In genomic region chr4:38979511-38980230, GRCh38 we compare ENCODE assay signal across 22 cellular contexts. TPM values are rescaled to one million over a fixed set of nuclear protein-coding genes. Genes with fewer than 3 reads are reported as not detected.
"Had no signal": no experiment of that assay in that cellular context is flagged by ENCODE, and none has a peak within 500 bp of the region (broad histone marks: within the 10 kb centered on the region; RNA-seq: fewer than 3 reads in every experiment).

No MANE protein-coding gene starts in this region.

- H3K4me1 Mint-ChIP-seq: central memory CD8-positive, alpha-beta T cell had no signal

- DNase-seq: activated CD4-positive, alpha-beta memory T cell treated with anti-CD3 and anti-CD28 coated beads for 36 hours; activated naive CD4-positive, alpha-beta T cell treated with anti-CD3 and anti-CD28 coated beads for 36 hours; activated T-cell treated with anti-CD3 and anti-CD28 coated beads, Interleukin-2, amount 50 U/mL, for 1 hour; cortex of kidney; erythroblast; heart left ventricle; left ventricle myocardium inferior; retina; stimulated activated CD4-positive, alpha-beta T cell treated with anti-CD3 and anti-CD28 coated beads, Interleukin-12 subunit alpha, Interleukin-12 subunit beta, amount 100 ng/mL, for 4 hours; stimulated activated CD4-positive, alpha-beta T cell treated with anti-CD3 and anti-CD28 coated beads, Interleukin-1b, Interleukin-23, amount 100 ng/mL, for 48 hours; T-helper 1 cell; T1000; uterus; WERI-Rb-1 had no signal

- H3K27me3 ChIP-seq: ascending aorta, gastroesophageal sphincter, heart left ventricle, tibial nerve, uterus had no signal

- H3K27ac ChIP-seq: ascending aorta, gastroesophageal sphincter, heart left ventricle, left ventricle myocardium inferior, tibial nerve, uterus, WERI-Rb-1 had no signal

- ATAC-seq: gastroesophageal sphincter, heart left ventricle had no signal

- H3K4me3 ChIP-seq: ascending aorta, gastroesophageal sphincter, heart left ventricle, left ventricle myocardium inferior, tibial nerve, uterus had no signal

- H3K4me1 ChIP-seq: ascending aorta, gastroesophageal sphincter, heart left ventricle, left ventricle myocardium inferior, uterus had no signal

- H3K9me3 Mint-ChIP-seq: activated CD4-positive, alpha-beta memory T cell treated with anti-CD3 and anti-CD28 coated beads for 36 hours; activated naive CD4-positive, alpha-beta T cell treated with anti-CD3 and anti-CD28 coated beads for 36 hours; activated T-helper 2 cell treated with anti-CD3 and anti-CD28 coated beads, Interferon-gamma antibody, Interleukin-2, Interleukin-4, amounts not matched to agents 10 μg/mL and 5 μg/mL and 100 μg/mL, durations not matched to agents 14 hours and 24 hours and 36 hours; central memory CD8-positive, alpha-beta T cell; stimulated activated naive CD8-positive, alpha-beta T cell treated with anti-CD3 and anti-CD28 coated beads, Interleukin-15, Interleukin-2, amounts not matched to agents 100 ng/mL and 50 ng/mL, for 24 hours had no signal

- H3K4me3 Mint-ChIP-seq: activated CD4-positive, alpha-beta memory T cell treated with anti-CD3 and anti-CD28 coated beads for 36 hours; activated naive CD4-positive, alpha-beta T cell treated with anti-CD3 and anti-CD28 coated beads for 36 hours; central memory CD8-positive, alpha-beta T cell had no signal

- H3K27me3 Mint-ChIP-seq: activated CD4-positive, alpha-beta memory T cell treated with anti-CD3 and anti-CD28 coated beads for 36 hours; central memory CD8-positive, alpha-beta T cell; stimulated activated naive CD8-positive, alpha-beta T cell treated with anti-CD3 and anti-CD28 coated beads, Interleukin-15, Interleukin-2, amounts not matched to agents 100 ng/mL and 50 ng/mL, for 24 hours had no signal

- H3K36me3 ChIP-seq: ascending aorta, gastroesophageal sphincter, heart left ventricle, left ventricle myocardium inferior, tibial nerve, uterus, WERI-Rb-1 had no signal

- H3K9me3 ChIP-seq: ascending aorta, gastroesophageal sphincter, heart left ventricle, left ventricle myocardium inferior, tibial nerve, uterus had no signal

RNA-seq across cellular contexts. Expression of gene TMEM156, which starts 52.5 kb away (rescaled TPM):
- total RNA-seq: ascending aorta, gastroesophageal sphincter, left ventricle myocardium inferior, myocyte had no signal
- polyA plus RNA-seq: neural cell had no signal
